In the genomic region with DNA sequence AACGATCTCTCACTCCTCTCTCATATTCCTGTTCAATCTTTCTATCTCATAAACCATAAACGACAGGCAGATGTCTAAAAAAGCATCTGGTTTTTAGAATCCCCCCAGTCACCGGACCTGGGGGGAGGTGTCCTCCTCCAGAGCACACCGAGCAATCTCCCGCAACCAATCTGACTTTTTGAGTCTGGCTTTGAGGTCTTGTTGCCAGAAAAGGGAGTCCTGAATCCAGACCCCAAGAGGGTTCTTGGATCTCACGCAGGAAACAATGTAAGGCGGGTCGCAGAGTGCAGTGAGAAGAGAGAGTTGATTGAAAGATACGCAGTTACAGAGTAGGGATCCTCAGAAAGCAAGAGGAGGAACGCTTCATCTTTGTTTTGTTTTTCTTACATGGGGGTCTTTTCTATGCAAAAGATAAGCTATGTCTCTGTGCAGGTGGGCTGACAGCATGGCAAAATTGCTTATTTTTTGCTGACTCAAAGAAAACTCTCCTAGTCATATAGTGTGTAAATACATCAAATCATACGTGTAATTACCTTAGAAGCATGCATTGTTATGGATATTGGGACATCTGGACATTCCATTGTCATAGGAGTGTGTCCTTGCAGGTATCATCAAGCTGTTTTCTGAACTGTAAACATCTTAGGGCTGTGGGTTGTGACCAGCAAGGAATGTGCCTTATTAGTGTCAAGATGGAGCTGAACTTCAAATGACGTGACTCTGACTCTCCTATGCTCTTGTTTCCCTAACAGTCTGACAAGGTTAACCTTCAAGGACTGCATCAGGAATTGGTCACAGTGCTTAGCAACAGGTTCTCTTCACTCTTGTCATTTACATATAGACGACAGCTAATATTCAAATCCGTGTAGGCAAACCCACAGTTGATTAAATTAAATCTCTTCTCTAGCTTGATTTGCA, we compare ENCODE assay signal across 2 cellular contexts.
TF ChIP-seq lines count a peak whose summit lies in the region.

No MANE protein-coding gene starts in this region.

TF ChIP-seq in A549, 52 proteins besides CTCF, POLR2A, EP300 and RAD21:
- TF ChIP-seq TFCP2L1 (CRISPR knock-in tag; IDR thresholded peaks at IDR 0.05) (no peak), MAFK (IDR thresholded peaks at IDR 0.05; ENCODE audit: partially characterized antibody) (peak; percentile 97), KDM1A (IDR thresholded peaks at IDR 0.05; ENCODE audit: low read depth) (no peak), BHLHE40 (IDR thresholded peaks at IDR 0.05; ENCODE audit: low read depth, low read length) (no peak), CEBPB (IDR thresholded peaks at IDR 0.05) (no peak)
TF ChIP-seq in A549: peak in this region for 1.

TF ChIP-seq in IMR-90, 13 proteins besides CTCF, POLR2A, EP300 and RAD21:
- TF ChIP-seq MAFK (IDR thresholded peaks at IDR 0.05; ENCODE audit: low read depth, low read length) = peak; percentile 87
- TF ChIP-seq RCOR1 (IDR thresholded peaks at IDR 0.05; ENCODE audit: insufficient replicate concordance, low read length) = no peak
- no peak for TF ChIP-seq CEBPB (IDR thresholded peaks at IDR 0.05; ENCODE audit: low read depth, low read length)
- TF ChIP-seq CHD1 (IDR thresholded peaks at IDR 0.05; ENCODE audit: low read depth, low read length) = no peak
